In genomic region chr16:88432753-88433152, GRCh38 we compare ENCODE assay signal across 15 cellular contexts. TPM values are rescaled to one million over a fixed set of nuclear protein-coding genes. Genes with fewer than 3 reads are reported as not detected.
DNase-seq lines count a peak whose midpoint lies in the region; ATAC-seq and TF ChIP-seq lines count a peak whose summit lies in the region.
"Had no signal": no experiment of that assay in that cellular context is flagged by ENCODE, and none has a peak within 500 bp of the region (broad histone marks: within the 10 kb centered on the region; RNA-seq: fewer than 3 reads in every experiment).

No MANE protein-coding gene starts in this region.

- CTCF ChIA-PET in HEK293 (lab: Yijun Ruan, JAX): no interaction called here
- CTCF ChIA-PET in activated naive CD4-positive, alpha-beta T cell treated with anti-CD3 and anti-CD28 coated beads for 36 hours (lab: Charles Lee): no interaction called here

- peaks cover 59% of the 10 kb centered on the region for H4K20me1 ChIP-seq in BLaER1
- H4K20me1 ChIP-seq in BLaER1 treated with 17β-estradiol and CSF1 and Interleukin-3, amounts not matched to agents 10 nM and 100 nM: peaks cover 7 to 82% (median 73%) of the 10 kb centered on the region in 11 experiments; a peak in 20 of 22 replicates

- H3K9me3 ChIP-seq in BLaER1 (no peaks in the 10 kb centered on the region), HEK293 (ENCODE audit: control insufficient read depth, insufficient read depth, low read depth, low read length) (no peaks in the 10 kb centered on the region)
- no peaks in the 10 kb centered on the region for H3K9me3 ChIP-seq in BLaER1 treated with 17β-estradiol and CSF1 and Interleukin-3, amounts not matched to agents 10 nM and 100 nM (replicated peaks in 1 of 11)
- H3K9me3 ChIP-seq: HAP-1 had no signal

- DNase-seq in SKM-1 (lab: John Stamatoyannopoulos, UW; ENCODE audit: unreplicated experiment): no peak
- DNase-seq in NCI-H748 treated with DMSO at 0.1 percent for 48 hours (lab: John Stamatoyannopoulos, UW): no peak
- DNase-seq in activated naive CD4-positive, alpha-beta T cell treated with anti-CD3 and anti-CD28 coated beads for 36 hours: no peak
- DNase-seq: CD4-positive, alpha-beta T cell; CD8-positive, alpha-beta memory T cell; DMS153; DND-41; GM23248 had no signal

- POLR2A ChIA-PET in HEK293 (lab: Yijun Ruan, JAX): no interaction called here

- peak overlapping the region; percentile 99 for H3K4me2 ChIP-seq in BLaER1
- H3K4me2 ChIP-seq in BLaER1 treated with 17β-estradiol and CSF1 and Interleukin-3, amounts not matched to agents 10 nM and 100 nM: peak overlapping the region; percentile 80 to 100 (median 98)

- H3K4me1 Mint-ChIP-seq in dendritic cell treated with granulocyte-macrophage colony-stimulating factor and Interleukin-4, amounts not matched to agents 40 ng/mL and 50 ng/mL, for 4 days (ENCODE audit: low read depth): peaks cover 46% of the 10 kb centered on the region
- H3K4me1 Mint-ChIP-seq in activated naive CD4-positive, alpha-beta T cell treated with anti-CD3 and anti-CD28 coated beads for 36 hours (ENCODE audit: low read depth): peaks cover 5% of the 10 kb centered on the region

- peaks cover 13% of the 10 kb centered on the region; the same call in 1 of the 2 replicates for H3K36me3 ChIP-seq in BLaER1
- peaks cover 0 to 22% (median 0%) of the 10 kb centered on the region in 11 experiments; a peak in 12 of 22 replicates for H3K36me3 ChIP-seq in BLaER1 treated with 17β-estradiol and CSF1 and Interleukin-3, amounts not matched to agents 10 nM and 100 nM
- H3K36me3 ChIP-seq in HEK293 (ENCODE audit: control insufficient read depth in 2 of 2, insufficient read depth in 1 of 2, low read length in 2 of 2): no peaks in the 10 kb centered on the region
- H3K36me3 ChIP-seq: HAP-1 had no signal

- H3K27ac ChIP-seq in BLaER1: no peak overlapping the region
- no peak overlapping the region for H3K27ac ChIP-seq in BLaER1 treated with 17β-estradiol and CSF1 and Interleukin-3, amounts not matched to agents 10 nM and 100 nM
- no peak overlapping the region for H3K27ac ChIP-seq in HEK293 (ENCODE audit: extremely low read depth, low read depth, low read length)
- H3K27ac ChIP-seq: GM23248 had no signal

- H3K4me3 Mint-ChIP-seq in dendritic cell treated with granulocyte-macrophage colony-stimulating factor and Interleukin-4, amounts not matched to agents 40 ng/mL and 50 ng/mL, for 4 days: peak overlapping the region; percentile 17
- no peak overlapping the region for H3K4me3 Mint-ChIP-seq in activated naive CD4-positive, alpha-beta T cell treated with anti-CD3 and anti-CD28 coated beads for 36 hours
- H3K4me3 Mint-ChIP-seq: CD4-positive, alpha-beta T cell had no signal

- TF ChIP-seq CTCF in HEK293 (tag by site-specific recombination; IDR thresholded peaks at IDR 0.05): no peak

- intact Hi-C loops in dendritic cell treated with granulocyte-macrophage colony-stimulating factor and Interleukin-4, amounts not matched to agents 40 ng/mL and 50 ng/mL, for 4 days (cut with micrococcal nuclease): no loop called here
- intact Hi-C loops in activated naive CD4-positive, alpha-beta T cell treated with anti-CD3 and anti-CD28 coated beads for 36 hours (cut with micrococcal nuclease): no loop called here

- peaks cover 17% of the 10 kb centered on the region; the same call in 1 of the 2 replicates for H3K27me3 ChIP-seq in BLaER1
- peaks cover 0 to 28% (median 21%) of the 10 kb centered on the region in 11 experiments; a peak in 11 of 22 replicates for H3K27me3 ChIP-seq in BLaER1 treated with 17β-estradiol and CSF1 and Interleukin-3, amounts not matched to agents 10 nM and 100 nM

- H3K27me3 Mint-ChIP-seq in dendritic cell treated with granulocyte-macrophage colony-stimulating factor and Interleukin-4, amounts not matched to agents 40 ng/mL and 50 ng/mL, for 4 days: peaks cover 64% of the 10 kb centered on the region
- peaks cover 2% of the 10 kb centered on the region for H3K27me3 Mint-ChIP-seq in activated naive CD4-positive, alpha-beta T cell treated with anti-CD3 and anti-CD28 coated beads for 36 hours (ENCODE audit: low read depth)
- H3K27me3 Mint-ChIP-seq: CD4-positive, alpha-beta T cell; CD8-positive, alpha-beta memory T cell had no signal

- H3K36me3 Mint-ChIP-seq in dendritic cell treated with granulocyte-macrophage colony-stimulating factor and Interleukin-4, amounts not matched to agents 40 ng/mL and 50 ng/mL, for 4 days (ENCODE audit: low read depth): no peaks in the 10 kb centered on the region
- H3K36me3 Mint-ChIP-seq in activated naive CD4-positive, alpha-beta T cell treated with anti-CD3 and anti-CD28 coated beads for 36 hours (ENCODE audit: low read depth): no peaks in the 10 kb centered on the region
- H3K36me3 Mint-ChIP-seq: CD8-positive, alpha-beta memory T cell had no signal

- H3K4me3 ChIP-seq in BLaER1 (no peak overlapping the region), HEK293 (ENCODE audit: low read depth, low read length) (no peak overlapping the region)
- peak overlapping the region in 4 of 10 experiments; percentile 78 to 88 (median 83); a peak in 7 of 20 replicates for H3K4me3 ChIP-seq in BLaER1 treated with 17β-estradiol and CSF1 and Interleukin-3, amounts not matched to agents 10 nM and 100 nM
- H3K4me3 ChIP-seq: GM23248, HAP-1 had no signal

- H3K4me1 ChIP-seq in BLaER1: peaks cover 65% of the 10 kb centered on the region
- H3K4me1 ChIP-seq in BLaER1 treated with 17β-estradiol and CSF1 and Interleukin-3, amounts not matched to agents 10 nM and 100 nM: peaks cover 66 to 75% (median 71%) of the 10 kb centered on the region in 10 experiments
- no peaks in the 10 kb centered on the region for H3K4me1 ChIP-seq in HEK293 (ENCODE audit: control insufficient read depth, insufficient read depth, low read length)
- H3K4me1 ChIP-seq: HAP-1 had no signal

- H3K9ac ChIP-seq in BLaER1: no peak overlapping the region
- H3K9ac ChIP-seq in BLaER1 treated with 17β-estradiol and CSF1 and Interleukin-3, amounts not matched to agents 10 nM and 100 nM: peak overlapping the region in 9 of 11 experiments; percentile 2 to 98 (median 38); a peak in 8 of 22 replicates
- H3K9ac ChIP-seq: GM23248 had no signal

- no peak for ATAC-seq in GM18909 (IDR thresholded peaks at IDR 0.05; ENCODE audit: poor library complexity, unreplicated experiment)

- no peaks in the 10 kb centered on the region for H3K9me3 Mint-ChIP-seq in dendritic cell treated with granulocyte-macrophage colony-stimulating factor and Interleukin-4, amounts not matched to agents 40 ng/mL and 50 ng/mL, for 4 days
- no peaks in the 10 kb centered on the region for H3K9me3 Mint-ChIP-seq in activated naive CD4-positive, alpha-beta T cell treated with anti-CD3 and anti-CD28 coated beads for 36 hours
- H3K9me3 Mint-ChIP-seq: CD4-positive, alpha-beta T cell; CD8-positive, alpha-beta memory T cell had no signal

- no peak overlapping the region for H3K27ac Mint-ChIP-seq in dendritic cell treated with granulocyte-macrophage colony-stimulating factor and Interleukin-4, amounts not matched to agents 40 ng/mL and 50 ng/mL, for 4 days
- no peak overlapping the region for H3K27ac Mint-ChIP-seq in activated naive CD4-positive, alpha-beta T cell treated with anti-CD3 and anti-CD28 coated beads for 36 hours
- H3K27ac Mint-ChIP-seq: CD14-positive monocyte; CD4-positive, alpha-beta T cell; CD8-positive, alpha-beta memory T cell had no signal

TF ChIP-seq in HEK293, 187 proteins besides CTCF, POLR2A, EP300 and RAD21:
- TF ChIP-seq ZNF121 (tag by site-specific recombination; IDR thresholded peaks at IDR 0.05): no peak
- no peak for TF ChIP-seq ZNF174 (tag by site-specific recombination; IDR thresholded peaks at IDR 0.05)
- no peak for TF ChIP-seq ZNF776 (tag by site-specific recombination; IDR thresholded peaks at IDR 0.05; ENCODE audit: borderline replicate concordance)
- no peak for TF ChIP-seq IKZF3 (tag by site-specific recombination; IDR thresholded peaks at IDR 0.05)
- no peak for TF ChIP-seq ZNF248 (tag by site-specific recombination; IDR thresholded peaks at IDR 0.05)
- no peak; the same call in 1 of the 2 replicates for TF ChIP-seq GLIS2 (tag by site-specific recombination; IDR thresholded peaks at IDR 0.05)
- no peak for TF ChIP-seq ZNF335 (tag by site-specific recombination; conservative IDR thresholded peaks at IDR 0.05)
- TF ChIP-seq, protein P1, sequence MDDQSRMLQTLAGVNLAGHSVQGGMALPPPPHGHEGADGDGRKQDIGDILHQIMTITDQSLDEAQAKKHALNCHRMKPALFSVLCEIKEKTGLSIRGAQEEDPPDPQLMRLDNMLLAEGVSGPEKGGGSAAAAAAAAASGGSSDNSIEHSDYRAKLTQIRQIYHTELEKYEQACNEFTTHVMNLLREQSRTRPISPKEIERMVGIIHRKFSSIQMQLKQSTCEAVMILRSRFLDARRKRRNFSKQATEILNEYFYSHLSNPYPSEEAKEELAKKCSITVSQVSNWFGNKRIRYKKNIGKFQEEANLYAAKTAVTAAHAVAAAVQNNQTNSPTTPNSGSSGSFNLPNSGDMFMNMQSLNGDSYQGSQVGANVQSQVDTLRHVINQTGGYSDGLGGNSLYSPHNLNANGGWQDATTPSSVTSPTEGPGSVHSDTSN (CRISPR knock-in tag; IDR thresholded peaks at IDR 0.05): no peak
- TF ChIP-seq ZFP69B (tag by site-specific recombination; IDR thresholded peaks at IDR 0.05): no peak
- TF ChIP-seq TCF7L2 (IDR thresholded peaks at IDR 0.05; ENCODE audit: borderline replicate concordance, low read depth, low read length): no peak
- TF ChIP-seq YY2 (tag by site-specific recombination; IDR thresholded peaks at IDR 0.05): no peak
- TF ChIP-seq ZNF324 (tag by site-specific recombination; IDR thresholded peaks at IDR 0.05): no peak
- TF ChIP-seq ZIC2 (tag by site-specific recombination; IDR thresholded peaks at IDR 0.05): peak; percentile 82
- peak; percentile 73 for TF ChIP-seq GLIS1 (tag by site-specific recombination; IDR thresholded peaks at IDR 0.05)
- TF ChIP-seq HOXA7 (CRISPR knock-in tag; IDR thresholded peaks at IDR 0.05; ENCODE audit: borderline replicate concordance): no peak

RNA-seq across cellular contexts. Expression of gene ZFPM1, which starts 20.3 kb away (rescaled TPM):
- total RNA-seq in activated naive CD4-positive, alpha-beta T cell treated with anti-CD3 and anti-CD28 coated beads for 36 hours: 10 to 100 TPM; 11.0 to 12.2 TPM

RNA-seq across cellular contexts. Expression of gene ZNF469, which starts 50.0 kb away (rescaled TPM):
- under 1 TPM; 0.15 to 0.17 TPM for total RNA-seq in activated naive CD4-positive, alpha-beta T cell treated with anti-CD3 and anti-CD28 coated beads for 36 hours
